Comparison of ENCODE assay signal across 9 cellular contexts in the genomic region with DNA sequence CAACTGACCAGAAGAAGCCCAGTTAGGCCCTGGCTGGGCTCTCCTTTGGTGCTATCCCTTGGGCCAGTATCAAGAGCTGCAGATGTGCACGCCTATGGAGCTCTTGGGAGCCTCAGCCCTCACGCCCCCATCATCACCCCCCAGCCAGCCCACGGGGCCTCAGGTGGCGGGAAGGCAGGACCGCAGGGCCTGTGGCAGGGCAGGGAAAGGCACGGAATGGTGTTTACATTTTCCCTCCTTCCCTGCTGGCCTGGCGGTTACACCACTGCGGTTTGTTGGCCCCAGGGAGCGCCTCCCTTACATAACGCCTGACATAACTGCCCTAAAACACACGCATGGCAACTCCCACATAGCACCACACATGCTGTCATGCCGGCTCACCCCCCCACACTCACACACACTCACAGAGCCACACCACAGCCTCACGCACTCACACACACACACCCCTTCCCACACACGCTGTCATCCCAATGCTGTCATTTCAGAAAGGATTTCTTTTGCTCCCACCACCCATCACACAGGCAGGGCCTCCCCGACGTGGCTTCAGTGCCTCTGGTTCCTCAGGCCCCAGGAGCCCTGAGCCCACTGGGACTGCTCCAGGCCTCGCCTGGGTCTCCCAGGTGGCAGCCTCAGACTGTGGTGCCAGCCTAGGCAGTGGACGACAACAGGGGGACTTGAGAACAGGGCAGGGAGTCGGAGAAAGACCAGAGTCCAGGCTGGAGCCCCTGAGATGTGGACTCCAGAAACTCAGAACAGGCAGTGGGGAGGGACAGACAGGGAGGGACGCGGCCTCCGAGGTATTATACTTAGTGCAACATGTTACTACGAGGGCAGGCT. TPM values are rescaled to one million over a fixed set of nuclear protein-coding genes. Genes with fewer than 3 reads are reported as not detected.
A peak's percentile ranks its signal among the peaks of the same experiment; 100 is the strongest.
DNase-seq lines count a peak whose midpoint lies in the region; ATAC-seq and TF ChIP-seq lines count a peak whose summit lies in the region.
"Had no signal": no experiment of that assay in that cellular context is flagged by ENCODE, and none has a peak within 500 bp of the region (broad histone marks: within the 10 kb centered on the region; RNA-seq: fewer than 3 reads in every experiment).

No MANE protein-coding gene starts in this region.

- no peaks in the 10 kb centered on the region for H3K9me3 ChIP-seq in SJSA1 (replicated peaks)
- H3K9me3 ChIP-seq in MM.1S (replicated peaks; ENCODE audit: insufficient read depth, low read length): no peaks in the 10 kb centered on the region

- H3K9ac ChIP-seq in MM.1S (ENCODE audit: low read length): no peak overlapping the region

- TF ChIP-seq CTCF in fibroblast of the aortic adventitia (IDR thresholded peaks at IDR 0.05; ENCODE audit: insufficient read depth, low read length): no peak
- TF ChIP-seq CTCF in MM.1S (IDR thresholded peaks at IDR 0.05; ENCODE audit: low read length): no peak

- H3K4me2 ChIP-seq in MM.1S (ENCODE audit: low read depth, low read length): no peak overlapping the region

- no peak overlapping the region for H3K4me3 ChIP-seq in SJSA1
- H3K4me3 ChIP-seq in fibroblast of the aortic adventitia (ENCODE audit: low read depth, low read length): no peak overlapping the region
- no peak overlapping the region for H3K4me3 ChIP-seq in skeletal muscle cell (ENCODE audit: low read depth, low read length)
- H3K4me3 ChIP-seq in MM.1S (ENCODE audit: low read length): no peak overlapping the region

- no peaks in the 10 kb centered on the region for H3K9me2 ChIP-seq in MM.1S (replicated peaks; ENCODE audit: insufficient read depth, low read length)

- peaks cover 15% of the 10 kb centered on the region for H3K4me1 ChIP-seq in SJSA1 (replicated peaks)
- no peaks in the 10 kb centered on the region for H3K4me1 ChIP-seq in MM.1S (ENCODE audit: low read length)

- ATAC-seq in GM18505 (IDR thresholded peaks at IDR 0.05; ENCODE audit: unreplicated experiment): no peak
- ATAC-seq in HG02870 (IDR thresholded peaks at IDR 0.05; ENCODE audit: unreplicated experiment): no peak

- H4K20me1 ChIP-seq in MM.1S (ENCODE audit: insufficient read depth, low read length): no peaks in the 10 kb centered on the region

- no peaks in the 10 kb centered on the region; the same call in 1 of the 2 replicates for H3F3A ChIP-seq in MM.1S (ENCODE audit: insufficient read depth, low read length)

- no peak overlapping the region for H2AFZ ChIP-seq in MM.1S (ENCODE audit: low read length)

- DNase-seq in EL: peak; percentile 29
- peak; percentile 82 to 85 for DNase-seq in SJSA1 (ENCODE audit: low read depth in 1 of 2, low spot score in 2 of 2)
- DNase-seq in fibroblast of the aortic adventitia (ENCODE audit: low read depth): peak; percentile 86
- DNase-seq in skeletal muscle cell (ENCODE audit: low read depth): peak; percentile 94
- no peak for DNase-seq in MM.1S
- no peak for DNase-seq in epidermal melanocyte (ENCODE audit: insufficient read length, low spot score)
- DNase-seq: activated naive CD8-positive, alpha-beta T cell treated with anti-CD3 and anti-CD28 coated beads, Interleukin-2, amount 10 ng/mL, durations not matched to agents 7 days and 5 days had no signal

- H3K27ac ChIP-seq in SJSA1 (peak overlapping the region; percentile 42; the same call in 1 of the 2 replicates), MM.1S (ENCODE audit: low read length) (no peak overlapping the region)

- no peaks in the 10 kb centered on the region for H3K36me3 ChIP-seq in SJSA1
- H3K36me3 ChIP-seq in MM.1S (replicated peaks; ENCODE audit: insufficient read depth, low read length): no peaks in the 10 kb centered on the region

- H3K27me3 ChIP-seq in SJSA1 (replicated peaks): no peaks in the 10 kb centered on the region
- H3K27me3 ChIP-seq in MM.1S (replicated peaks; ENCODE audit: insufficient read depth, low read length): no peaks in the 10 kb centered on the region

- no peak for TF ChIP-seq POLR2A in GM18505 (IDR thresholded peaks at IDR 0.05; ENCODE audit: borderline replicate concordance, extremely low read depth, insufficient read depth, insufficient read length)

- H3K79me2 ChIP-seq in MM.1S (ENCODE audit: low read length): no peaks in the 10 kb centered on the region

RNA-seq across cellular contexts. Expression of a gene that starts 15.7 kb away (rescaled TPM):
- 1.9 and 4.0 TPM in 2 replicates for total RNA-seq in SJSA1 (2014; rRNA removed; shearing (Covaris generic))
- total RNA-seq in fibroblast of the aortic adventitia (ENCODE audit: low replicate concordance): 34.3 and 50.4 TPM in 2 replicates

Comparison
In these comparisons a context has a peak if more than half of its experiments do, and no peak if none do; other contexts are left out.
1. DNase-seq: peak in EL (single experiment), SJSA1 (2 of 2), fibroblast of the aortic adventitia (single experiment) and skeletal muscle cell (single experiment); none in MM.1S (single experiment) and epidermal melanocyte (single experiment).